9 cellular contexts compared by ENCODE assay signal in the genomic region with DNA sequence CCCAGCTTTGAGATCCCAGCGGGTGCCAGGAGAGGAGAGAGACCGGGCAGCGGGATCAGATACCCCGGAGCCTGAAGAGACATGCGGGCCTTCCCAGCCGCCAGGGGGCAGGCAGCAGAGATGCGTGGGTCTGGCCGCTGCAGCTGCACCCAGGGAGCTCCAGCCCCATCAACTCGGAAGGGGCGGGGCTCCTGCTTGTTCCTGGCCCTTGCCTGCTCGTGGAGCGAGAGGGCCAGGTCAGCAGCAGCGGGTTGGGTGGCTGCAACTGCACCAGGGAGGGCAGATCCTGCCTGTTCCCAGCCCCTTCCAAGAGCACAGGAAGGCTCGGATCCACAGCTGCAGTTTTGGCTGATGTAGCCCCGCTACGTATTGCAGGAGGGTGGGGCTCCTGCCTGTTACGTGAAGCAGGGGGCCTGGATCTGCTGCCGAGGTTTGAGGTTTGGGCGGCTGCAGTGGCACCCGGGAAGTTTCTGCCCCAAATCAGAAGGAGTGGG.
DNase-seq lines count a peak whose midpoint lies in the region; ATAC-seq and TF ChIP-seq lines count a peak whose summit lies in the region.
"Had no signal": no experiment of that assay in that cellular context is flagged by ENCODE, and none has a peak within 500 bp of the region (broad histone marks: within the 10 kb centered on the region; RNA-seq: fewer than 3 reads in every experiment).

No MANE protein-coding gene starts in this region.

- H3K9me3 Mint-ChIP-seq in endodermal cell, result no peaks in the 10 kb centered on the region

- peak overlapping the region; percentile 92 for H3K27ac ChIP-seq in endodermal cell (ENCODE audit: low read depth, low read length)

- no peaks in the 10 kb centered on the region for H3K27me3 Mint-ChIP-seq in endodermal cell (ENCODE audit: insufficient read depth)

- H3K36me3 Mint-ChIP-seq in endodermal cell (ENCODE audit: low read depth), result no peaks in the 10 kb centered on the region

- H3K36me3 ChIP-seq in endodermal cell (ENCODE audit: control insufficient read depth, insufficient read depth, low read length), result no peaks in the 10 kb centered on the region

- WGBS in endodermal cell (ENCODE audit: insufficient coverage in 1 of 2, insufficient read length in 1 of 2), 2 experiments, result 93 to 94% methylated on average over 13 to 20 of the region's 20 CpGs

- H3K4me3 Mint-ChIP-seq in endodermal cell, result peak overlapping the region; percentile 62

- no peak overlapping the region for H3K9ac ChIP-seq in endodermal cell (ENCODE audit: extremely low read depth, low read length, poor library complexity, severe bottlenecking)

- peak; percentile 25 for DNase-seq in NCI-H69 (lab: John Stamatoyannopoulos, UW)
- DNase-seq in endodermal cell, result peak; percentile 98
- DNase-seq in pons (ENCODE audit: low spot score), result peak; percentile 45
- DNase-seq in activated T-cell treated with anti-CD3 and anti-CD28 coated beads, Interleukin-2, amount 50 U/mL, for 48 hours, result no peak
- no peak for DNase-seq in effector CD8-positive, alpha-beta T cell (lab: John Stamatoyannopoulos, UW)
- DNase-seq: NCI-H187 treated with DMSO at 0.1 percent for 48 hours had no signal

- no peaks in the 10 kb centered on the region for H3K9me3 ChIP-seq in endodermal cell (ENCODE audit: control insufficient read depth, low read length)

- H3K27me3 ChIP-seq in endodermal cell (ENCODE audit: control insufficient read depth, insufficient read depth, low read length, poor library complexity, severe bottlenecking), result no peaks in the 10 kb centered on the region

- H3K4me3 ChIP-seq in endodermal cell (ENCODE audit: low read length), result no peak overlapping the region

- TF ChIP-seq CTCF in endodermal cell (conservative IDR thresholded peaks at IDR 0.05), result peak; percentile 96

- peaks cover 9% of the 10 kb centered on the region for H3K4me1 Mint-ChIP-seq in endodermal cell

- no peaks in the 10 kb centered on the region for H3K4me1 ChIP-seq in endodermal cell (ENCODE audit: control insufficient read depth, insufficient read depth, low read length)

- H3K27ac Mint-ChIP-seq in endodermal cell, result no peak overlapping the region

- ATAC-seq in GM18868 (IDR thresholded peaks at IDR 0.05; ENCODE audit: unreplicated experiment) (peak; percentile 53), GM21423 (IDR thresholded peaks at IDR 0.05; ENCODE audit: unreplicated experiment) (no peak), GM21381 (IDR thresholded peaks at IDR 0.05; ENCODE audit: unreplicated experiment) (no peak)

Comparison
In these comparisons a context has a peak if more than half of its experiments do, and no peak if none do; other contexts are left out.
1. DNase-seq: peak in NCI-H69 (single experiment), endodermal cell (single experiment) and pons (single experiment); none in activated T-cell treated with anti-CD3 and anti-CD28 coated beads, Interleukin-2, amount 50 U/mL, for 48 hours (0 of 2) and effector CD8-positive, alpha-beta T cell (single experiment).